22 cellular contexts compared by ENCODE assay signal in the genomic region with DNA sequence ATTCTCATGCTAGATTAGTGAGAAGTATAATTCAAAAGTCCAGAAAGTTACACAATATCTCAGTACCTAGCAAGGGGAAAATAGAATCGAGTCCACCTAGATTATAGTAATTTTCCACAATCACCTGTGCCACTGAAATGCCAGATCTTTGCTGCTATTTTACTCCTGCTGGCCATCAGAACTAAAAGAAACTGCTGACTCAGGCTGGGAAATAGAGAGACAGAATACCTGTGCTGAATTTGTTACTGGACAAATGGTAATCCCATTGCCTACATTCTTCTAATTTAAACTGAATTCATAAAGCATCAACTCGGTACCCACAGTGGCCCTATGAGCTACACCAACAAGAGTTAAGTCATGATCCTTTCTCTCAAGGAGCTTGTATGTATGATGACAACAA. TPM values are rescaled to one million over a fixed set of nuclear protein-coding genes. Genes with fewer than 3 reads are reported as not detected.
DNase-seq lines count a peak whose midpoint lies in the region; ATAC-seq, FAIRE-seq and TF ChIP-seq lines count a peak whose summit lies in the region.
"Had no signal": no experiment of that assay in that cellular context is flagged by ENCODE, and none has a peak within 500 bp of the region (broad histone marks: within the 10 kb centered on the region; RNA-seq: fewer than 3 reads in every experiment).

No MANE protein-coding gene starts in this region.

- TF ChIP-seq EP300 in A549 (IDR thresholded peaks at IDR 0.05) (no peak), H1 (IDR thresholded peaks at IDR 0.05; ENCODE audit: borderline replicate concordance in 1 of 2, low read depth in 2 of 2, low read length in 2 of 2) (no peak)

- no peaks in the 10 kb centered on the region for H3K79me2 ChIP-seq in H1 (ENCODE audit: control insufficient read depth in 1 of 2, insufficient read depth in 2 of 2, low read length in 2 of 2)

- no peak overlapping the region for H2BK15ac ChIP-seq in IMR-90 (ENCODE audit: low read depth, low read length)
- H2BK15ac ChIP-seq in H1 (ENCODE audit: low read length), result no peak overlapping the region

- no peaks in the 10 kb centered on the region for H3K27me3 ChIP-seq in IMR-90 (ENCODE audit: control insufficient read depth, insufficient read depth, low read length)
- no peaks in the 10 kb centered on the region for H3K27me3 ChIP-seq in H1 (replicated peaks in 1 of 4; ENCODE audit: control insufficient read depth in 3 of 4, extremely low read depth in 1 of 4, insufficient read depth in 3 of 4, low read length in 3 of 4)
- H3K27me3 ChIP-seq: BLaER1 treated with 17β-estradiol and CSF1 and Interleukin-3, amounts not matched to agents 10 nM and 100 nM had no signal

- H3K4me2 ChIP-seq in A549 (no peak overlapping the region), IMR-90 (ENCODE audit: low read depth, low read length) (no peak overlapping the region), H1 (ENCODE audit: insufficient read depth in 1 of 2, low read depth in 2 of 2, low read length in 2 of 2) (no peak overlapping the region)
- H3K4me2 ChIP-seq: BLaER1 treated with 17β-estradiol and CSF1 and Interleukin-3, amounts not matched to agents 10 nM and 100 nM had no signal

- FAIRE-seq in A549 (lab: Jason Lieb, UNC), result no peak
- no peak for FAIRE-seq in H1 (lab: Jason Lieb, UNC)
- FAIRE-seq: A204.1, GM12878, GM12892, GM18507 had no signal

- POLR2A ChIA-PET in A549 (lab: Yijun Ruan, JAX) (no interaction called here), IMR-90 (lab: Charles Lee; ENCODE audit: unreplicated experiment) (no interaction called here), H1 (lab: Charles Lee; ENCODE audit: partially characterized antibody) (no interaction called here)

- intact Hi-C loops in IMR-90 (cut with micrococcal nuclease), result no loop called here

- no peaks in the 10 kb centered on the region for H3K79me1 ChIP-seq in IMR-90 (ENCODE audit: low read depth in 1 of 2, low read length in 2 of 2)
- no peaks in the 10 kb centered on the region for H3K79me1 ChIP-seq in H1 (ENCODE audit: low read depth, low read length)

- WGBS in A549 (ENCODE audit: missing lambda C conversion rate), result 4% methylated on average over 2 of the region's 2 CpGs
- no CpG with 5 or more reads among the region's 2 CpGs for WGBS in IMR-90 (ENCODE audit: extremely low coverage in 2 of 2, insufficient read length in 1 of 2), 2 experiments
- 87% methylated on average over 2 of the region's 2 CpGs; no CpG with 5 or more reads in 1 of the 2 experiments for WGBS in H1 (ENCODE audit: extremely low coverage in 1 of 2, insufficient coverage in 1 of 2, insufficient read length in 1 of 2, insufficient replicate concordance in 2 of 2, low coverage in 1 of 2, low lambda C conversion rate in 2 of 2, missing lambda C conversion rate in 1 of 2), 2 experiments

- TF ChIP-seq POLR2A in A549 (IDR thresholded peaks at IDR 0.05; ENCODE audit: low read length), result no peak
- TF ChIP-seq POLR2A in IMR-90 (IDR thresholded peaks at IDR 0.05; ENCODE audit: low read depth, low read length), result no peak
- TF ChIP-seq POLR2A in H1 (IDR thresholded peaks at IDR 0.05; ENCODE audit: control extremely low read depth in 1 of 2, low read depth in 2 of 2, low read length in 2 of 2), result no peak

- H3K14ac ChIP-seq in IMR-90 (replicated peaks; ENCODE audit: low read depth, low read length) (no peak overlapping the region), H1 (ENCODE audit: insufficient read length) (no peak overlapping the region)

- H3K23ac ChIP-seq in IMR-90 (ENCODE audit: low read depth, low read length) (no peak overlapping the region), H1 (ENCODE audit: insufficient read length) (no peak overlapping the region)

- H2AK9ac ChIP-seq in IMR-90 (replicated peaks; ENCODE audit: low read depth, low read length, poor library complexity), result no peak overlapping the region

- no peak overlapping the region for H3K9ac ChIP-seq in IMR-90 (ENCODE audit: low read depth, low read length)
- H3K9ac ChIP-seq in H1 (replicated peaks in 1 of 4; ENCODE audit: extremely low read depth in 1 of 4, low read depth in 3 of 4, low read length in 3 of 4), result no peak overlapping the region
- H3K9ac ChIP-seq: BLaER1 treated with 17β-estradiol and CSF1 and Interleukin-3, amounts not matched to agents 10 nM and 100 nM had no signal

- no peak overlapping the region for H4K5ac ChIP-seq in IMR-90 (ENCODE audit: low read depth, low read length)
- H4K5ac ChIP-seq in H1 (ENCODE audit: insufficient read length, low read depth, low read length), result no peak overlapping the region

- no peaks in the 10 kb centered on the region for H3K9me1 ChIP-seq in IMR-90 (ENCODE audit: insufficient read depth, low read length)

- H2BK20ac ChIP-seq in IMR-90 (ENCODE audit: low read depth, low read length) (no peak overlapping the region), H1 (ENCODE audit: low read length) (no peak overlapping the region)

- H3K23me2 ChIP-seq in H1 (ENCODE audit: low read depth, low read length), result no peaks in the 10 kb centered on the region

- H2AFZ ChIP-seq in IMR-90 (replicated peaks; ENCODE audit: low read length, poor library complexity) (no peak overlapping the region), H1 (ENCODE audit: low read length) (no peak overlapping the region)

- H2BK120ac ChIP-seq in IMR-90 (ENCODE audit: low read depth, low read length) (no peak overlapping the region), H1 (replicated peaks; ENCODE audit: low read depth, low read length) (no peak overlapping the region)

- H2AK5ac ChIP-seq in IMR-90 (ENCODE audit: low read depth, low read length) (no peak overlapping the region), H1 (ENCODE audit: low read depth, low read length) (no peak overlapping the region)

- no peak overlapping the region for H3K18ac ChIP-seq in IMR-90 (ENCODE audit: low read depth, low read length)
- H3K18ac ChIP-seq in H1 (ENCODE audit: extremely low read depth, low read length), result no peak overlapping the region

- CTCF ChIA-PET in A549 (lab: Yijun Ruan, JAX), result no interaction called here
- CTCF ChIA-PET in IMR-90 (lab: Yijun Ruan, JAX), result no interaction called here
- CTCF ChIA-PET in H1 (lab: Charles Lee; ENCODE audit: partially characterized antibody), result interaction anchor here (0.7 kb wide), 1 partner anchor 1293 kb away, joined by 4 read pairs; no protein-coding TSS in a partner anchor

- no peak for DNase-seq in A549 (ENCODE audit: low read depth in 1 of 2, low spot score in 1 of 2)
- no peak for DNase-seq in IMR-90
- no peak for DNase-seq in H1 (ENCODE audit: low read depth in 1 of 2, low spot score in 2 of 2)
- DNase-seq in kidney tubule cell (ENCODE audit: low spot score), result no peak
- DNase-seq in activated gamma-delta T cell (lab: John Stamatoyannopoulos, UW), result no peak
- DNase-seq in NCI-H446 treated with DMSO at 0.1 percent for 48 hours (lab: John Stamatoyannopoulos, UW), result no peak
- DNase-seq: 8988T; AML-193; Caco-2; Calu3; CD4-positive, alpha-beta T cell; CD8-positive, alpha-beta T cell; DMS79 treated with DMSO at 0.1 percent for 48 hours; GDM1 had no signal

- H3K4me3 ChIP-seq in A549, result no peak overlapping the region
- no peak overlapping the region for H3K4me3 ChIP-seq in IMR-90 (ENCODE audit: insufficient read depth, low read depth, low read length)
- no peak overlapping the region for H3K4me3 ChIP-seq in H1 (ENCODE audit: extremely low read depth in 1 of 4, insufficient read depth in 2 of 4, low read depth in 3 of 4, low read length in 4 of 4)
- H3K4me3 ChIP-seq: BLaER1 treated with 17β-estradiol and CSF1 and Interleukin-3, amounts not matched to agents 10 nM and 100 nM; GM12878 had no signal

- dilution Hi-C loops in IMR-90 (cut with HindIII; ENCODE audit: low sequenced_read_pairs, unreplicated experiment), result no loop called here

- no peak overlapping the region for H3K4ac ChIP-seq in IMR-90 (ENCODE audit: low read depth, low read length)
- H3K4ac ChIP-seq in H1 (replicated peaks; ENCODE audit: insufficient read length, low read depth, low read length), result no peak overlapping the region

- H4K8ac ChIP-seq in IMR-90 (ENCODE audit: low read depth in 2 of 2, low read length in 2 of 2) (no peak overlapping the region), H1 (ENCODE audit: extremely low read depth, insufficient read depth, low read length) (no peak overlapping the region)

- in situ Hi-C loops in IMR-90 (cut with MboI; ENCODE audit: low sequenced_read_pairs), result no loop called here

- H2BK5ac ChIP-seq in IMR-90 (ENCODE audit: low read depth, low read length, poor library complexity, severe bottlenecking) (no peak overlapping the region), H1 (ENCODE audit: low read depth, low read length) (no peak overlapping the region)

- TF ChIP-seq RAD21 in A549 (conservative IDR thresholded peaks at IDR 0.05 in 1 of 2, IDR thresholded peaks at IDR 0.05 in 1 of 2) (no peak), IMR-90 (IDR thresholded peaks at IDR 0.05; ENCODE audit: low read length) (no peak), H1 (IDR thresholded peaks at IDR 0.05 in 1 of 2, conservative IDR thresholded peaks at IDR 0.05 in 1 of 2; ENCODE audit: low read depth in 2 of 2, low read length in 2 of 2) (no peak)

- H3K27ac ChIP-seq in A549 (no peak overlapping the region), IMR-90 (ENCODE audit: insufficient read depth, low read length) (no peak overlapping the region), H1 (ENCODE audit: low read depth, low read length) (no peak overlapping the region)
- H3K27ac ChIP-seq: BLaER1 treated with 17β-estradiol and CSF1 and Interleukin-3, amounts not matched to agents 10 nM and 100 nM; C4-2B had no signal

- no peak overlapping the region for H2BK12ac ChIP-seq in H1 (ENCODE audit: low read depth, low read length)

- TF ChIP-seq CTCF in A549 (IDR thresholded peaks at IDR 0.05) (no peak), IMR-90 (conservative IDR thresholded peaks at IDR 0.05; ENCODE audit: low read depth, low read length) (no peak), H1 (IDR thresholded peaks at IDR 0.05; ENCODE audit: control extremely low read depth in 1 of 3, insufficient read depth in 1 of 3, low read depth in 1 of 3, low read length in 3 of 3) (no peak)

- no peaks in the 10 kb centered on the region for H3K36me3 ChIP-seq in IMR-90 (ENCODE audit: control insufficient read depth, insufficient read depth, low read length)
- no peaks in the 10 kb centered on the region for H3K36me3 ChIP-seq in H1 (ENCODE audit: control insufficient read depth in 2 of 4, insufficient read depth in 4 of 4, low read length in 3 of 4)
- H3K36me3 ChIP-seq: BLaER1 treated with 17β-estradiol and CSF1 and Interleukin-3, amounts not matched to agents 10 nM and 100 nM had no signal

- no peak overlapping the region for H3K56ac ChIP-seq in IMR-90 (ENCODE audit: extremely low read depth, insufficient read depth, low read length)
- no peak overlapping the region for H3K56ac ChIP-seq in H1 (replicated peaks; ENCODE audit: insufficient read length, low read depth, low read length)

- H3K4me1 ChIP-seq in A549 (no peaks in the 10 kb centered on the region), IMR-90 (ENCODE audit: control insufficient read depth, insufficient read depth, low read length) (no peaks in the 10 kb centered on the region), H1 (replicated peaks in 1 of 4; ENCODE audit: control insufficient read depth in 3 of 4, insufficient read depth in 4 of 4, low read length in 3 of 4) (no peaks in the 10 kb centered on the region)
- H3K4me1 ChIP-seq: BLaER1 treated with 17β-estradiol and CSF1 and Interleukin-3, amounts not matched to agents 10 nM and 100 nM had no signal

- ATAC-seq in A549 (no peak), IMR-90 (ENCODE audit: low read depth) (no peak)
- ATAC-seq: CD8-positive, alpha-beta T cell; GM12878 had no signal

- BruUV-seq in IMR-90 (replicated peaks; lab: Mats Ljungman, UMichigan), result no TSS peak

- H4K91ac ChIP-seq in IMR-90 (ENCODE audit: insufficient read depth, low read depth, low read length), result no peak overlapping the region
- no peak overlapping the region for H4K91ac ChIP-seq in H1 (replicated peaks; ENCODE audit: insufficient read length, low read length)

- H3K9me3 ChIP-seq in A549 (no peaks in the 10 kb centered on the region), IMR-90 (ENCODE audit: control insufficient read depth, insufficient read depth, low read length) (no peaks in the 10 kb centered on the region), H1 (ENCODE audit: insufficient read depth in 2 of 2, low read depth in 1 of 2, low read length in 1 of 2) (no peaks in the 10 kb centered on the region)
- H3K9me3 ChIP-seq: BLaER1 treated with 17β-estradiol and CSF1 and Interleukin-3, amounts not matched to agents 10 nM and 100 nM; Caco-2 had no signal

- H4K20me1 ChIP-seq in IMR-90 (ENCODE audit: insufficient read depth, low read length) (no peaks in the 10 kb centered on the region), H1 (replicated peaks in 1 of 2; ENCODE audit: control insufficient read depth in 1 of 2, insufficient read depth in 2 of 2, low read length in 2 of 2) (no peaks in the 10 kb centered on the region)
- H4K20me1 ChIP-seq: BLaER1 treated with 17β-estradiol and CSF1 and Interleukin-3, amounts not matched to agents 10 nM and 100 nM had no signal

RNA-seq across cellular contexts. Expression of a gene that starts 55.0 kb away (rescaled TPM):
- polyA plus RNA-seq in A549 (2011; rRNA removed) (not detected in 2 replicates), A549 (2017; fragmentation: RNase III; extraction: RNeasy Plus Mini Kit Qiagen cat#74134 plus additional on column Dnase treatment) (not detected in 3 replicates), IMR-90 (2012; rRNA removed) (0.01 and 0.02 TPM in 2 replicates), H1 (2011; rRNA removed) (0.02 TPM in 2 replicates)
- polyA plus RNA-seq in A549 (2012; cell fraction: cytosol; rRNA removed), result not detected in 2 replicates
- not detected in 2 replicates for polyA plus RNA-seq in A549 (2012; cell fraction: nucleus; rRNA removed)
- polyA minus RNA-seq in A549 (2011; rRNA and poly(A)+ RNA removed), result not detected in 2 replicates
- under 0.01 TPM in 2 replicates for total RNA-seq in IMR-90 (2012; rRNA removed)
- under 0.01 and 0.01 TPM in 2 replicates for polyA plus RNA-seq in IMR-90 (2012; cell fraction: cytosol; rRNA removed)
- under 0.01 and 0.02 TPM in 2 replicates for polyA plus RNA-seq in IMR-90 (2012; cell fraction: nucleus; rRNA removed; ENCODE audit: low replicate concordance)
- total RNA-seq in H1 (2021; fragmentation: NEBNext Ultra II Directional; extraction: Animal tissue kit (Norgen Biotek cat#: 25700)), result 0.04 and 0.17 TPM in 2 replicates
- 0.01 TPM for polyA plus RNA-seq in H1 (2011; cell fraction: cytosol; rRNA removed)
- polyA plus RNA-seq in H1 (2011; cell fraction: nucleus; rRNA removed), result 0.03 TPM
- 0.01 to 0.03 TPM (median 0.01 TPM) in 4 replicates for polyA plus RNA-seq in H1 (2012, experiment 1 of 2)
- not detected for polyA plus RNA-seq in H1 (2012, experiment 2 of 2)
- polyA plus RNA-seq in H1 (2013, experiment 1 of 2), result 0.16 TPM
- polyA plus RNA-seq in H1 (2013, experiment 2 of 2), result 0.13 TPM
- 0.07 and 0.16 TPM in 2 replicates for polyA minus RNA-seq in H1 (2011; rRNA and poly(A)+ RNA removed)
- not detected for polyA minus RNA-seq in H1 (2011; cell fraction: cytosol; rRNA and poly(A)+ RNA removed)
- polyA minus RNA-seq in H1 (2011; cell fraction: nucleus; rRNA and poly(A)+ RNA removed), result 0.10 TPM
- total RNA-seq: B cell; Calu3; CD4-positive, alpha-beta T cell; CD8-positive, alpha-beta T cell; G401 had no signal
